Comparison of ENCODE assay signal across 9 cellular contexts in the genomic region with DNA sequence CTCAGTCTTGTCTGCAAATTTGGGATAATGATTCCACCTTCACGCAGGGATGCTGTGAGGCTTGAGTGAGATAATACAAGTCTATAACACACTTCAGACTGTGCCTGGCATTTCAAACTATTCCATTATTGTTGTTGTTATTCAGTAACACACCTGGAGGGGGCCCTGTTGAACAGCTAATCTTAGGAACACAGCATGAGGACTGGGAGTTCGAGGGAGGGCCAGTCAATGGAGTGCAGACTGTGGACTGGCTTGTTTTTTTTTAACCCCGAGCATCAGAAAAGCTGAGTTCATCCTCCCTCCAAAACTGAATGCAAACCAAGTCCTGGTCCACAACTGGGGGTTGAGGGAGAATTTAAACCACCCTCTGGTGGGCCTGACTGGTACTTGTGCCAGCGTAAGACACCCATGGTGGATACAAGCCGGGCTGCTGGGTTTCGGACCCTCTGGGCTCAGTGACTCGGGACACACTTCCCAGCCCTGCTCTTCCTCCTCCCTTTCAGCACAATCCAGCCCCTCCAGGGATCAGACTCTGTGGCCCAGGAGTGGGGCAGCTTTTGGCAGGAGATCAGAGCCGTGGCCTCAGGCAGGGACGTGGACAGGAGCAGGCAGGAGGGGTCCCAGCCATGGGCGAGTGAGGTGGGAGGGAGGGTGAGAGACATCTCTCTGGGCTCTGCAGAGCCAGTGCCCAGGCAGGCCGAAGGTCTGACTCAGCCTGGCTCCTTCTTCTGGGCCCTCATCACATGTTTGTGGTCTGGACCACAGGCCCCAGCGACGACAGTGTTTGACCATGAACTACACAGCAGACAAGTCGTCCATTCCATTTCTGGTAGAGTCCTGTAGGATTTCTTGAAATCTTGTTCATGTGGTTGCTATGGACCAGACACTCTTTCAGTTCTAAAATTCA. TPM values are rescaled to one million over a fixed set of nuclear protein-coding genes. Genes with fewer than 3 reads are reported as not detected.
DNase-seq lines count a peak whose midpoint lies in the region; ATAC-seq and TF ChIP-seq lines count a peak whose summit lies in the region.
"Had no signal": no experiment of that assay in that cellular context is flagged by ENCODE, and none has a peak within 500 bp of the region (broad histone marks: within the 10 kb centered on the region; RNA-seq: fewer than 3 reads in every experiment).

No MANE protein-coding gene starts in this region.

- H3K27ac ChIP-seq in psoas muscle, result no peak overlapping the region
- H3K27ac ChIP-seq: thoracic aorta had no signal

- ATAC-seq in HG03097 (IDR thresholded peaks at IDR 0.05; ENCODE audit: low FRiP score, unreplicated experiment), result no peak
- no peak for ATAC-seq in psoas muscle
- no peak for ATAC-seq in stimulated activated effector memory CD8-positive, alpha-beta T cell treated with anti-CD3 and anti-CD28 coated beads, Interleukin-12 subunit alpha, Interleukin-12 subunit beta, amount 100 ng/mL, for 72 hours

- no peaks in the 10 kb centered on the region for H3K4me1 ChIP-seq in psoas muscle

- TF ChIP-seq CTCF in psoas muscle (IDR thresholded peaks at IDR 0.05), result no peak

- H3K4me3 ChIP-seq in H7 (ENCODE audit: insufficient read depth, low read depth, low read length) (no peak overlapping the region), skeletal muscle cell (ENCODE audit: low read depth, low read length) (no peak overlapping the region), psoas muscle (no peak overlapping the region)
- H3K4me3 ChIP-seq: thoracic aorta had no signal

- no peak overlapping the region for H3K4me3 Mint-ChIP-seq in stimulated activated effector memory CD8-positive, alpha-beta T cell treated with anti-CD3 and anti-CD28 coated beads, Interleukin-12 subunit alpha, Interleukin-12 subunit beta, amount 100 ng/mL, for 72 hours

- intact Hi-C loops in psoas muscle (cut with DNase I), result no loop called here

- H3K36me3 ChIP-seq in H7 (replicated peaks; ENCODE audit: control insufficient read depth, insufficient read depth, low read length) (no peaks in the 10 kb centered on the region), psoas muscle (ENCODE audit: insufficient read depth in 1 of 2, low read depth in 1 of 2) (no peaks in the 10 kb centered on the region)
- H3K36me3 ChIP-seq: thoracic aorta had no signal

- DNase-seq in H7 (peak; percentile 85), NCI-H226 (peak; percentile 92), dedifferentiated amniotic fluid mesenchymal stem cell (ENCODE audit: extremely low spot score) (peak; percentile 75), skeletal muscle cell (ENCODE audit: low read depth) (peak; percentile 85), psoas muscle (no peak)
- DNase-seq in stimulated activated effector memory CD8-positive, alpha-beta T cell treated with anti-CD3 and anti-CD28 coated beads, Interleukin-12 subunit alpha, Interleukin-12 subunit beta, amount 100 ng/mL, for 72 hours (ENCODE audit: low spot score in 2 of 2), result no peak
- DNase-seq: right cardiac atrium had no signal

- H3K36me3 Mint-ChIP-seq in stimulated activated effector memory CD8-positive, alpha-beta T cell treated with anti-CD3 and anti-CD28 coated beads, Interleukin-12 subunit alpha, Interleukin-12 subunit beta, amount 100 ng/mL, for 72 hours, result no peaks in the 10 kb centered on the region

- H3K27me3 ChIP-seq in H7 (ENCODE audit: control insufficient read depth, insufficient read depth, low read length), result no peaks in the 10 kb centered on the region
- peaks cover 0 to 8% (median 0%) of the 10 kb centered on the region in 3 donors for H3K27me3 ChIP-seq in psoas muscle (ENCODE audit: insufficient read depth in 3 of 3, low read length in 2 of 3)

- H3K4me1 Mint-ChIP-seq in stimulated activated effector memory CD8-positive, alpha-beta T cell treated with anti-CD3 and anti-CD28 coated beads, Interleukin-12 subunit alpha, Interleukin-12 subunit beta, amount 100 ng/mL, for 72 hours, result no peaks in the 10 kb centered on the region

- H3K27ac Mint-ChIP-seq in stimulated activated effector memory CD8-positive, alpha-beta T cell treated with anti-CD3 and anti-CD28 coated beads, Interleukin-12 subunit alpha, Interleukin-12 subunit beta, amount 100 ng/mL, for 72 hours, result no peak overlapping the region

- no peaks in the 10 kb centered on the region for H3K9me3 ChIP-seq in psoas muscle
- H3K9me3 ChIP-seq: thoracic aorta had no signal

- 73 to 78% (median 73%) methylated on average over 14 of the region's 14 CpGs for WGBS in psoas muscle, 3 donors

- H3K9me3 Mint-ChIP-seq in stimulated activated effector memory CD8-positive, alpha-beta T cell treated with anti-CD3 and anti-CD28 coated beads, Interleukin-12 subunit alpha, Interleukin-12 subunit beta, amount 100 ng/mL, for 72 hours, result no peaks in the 10 kb centered on the region

RNA-seq across cellular contexts. Expression of a gene that starts 36.3 kb away (rescaled TPM):
- 9.9 and 14.3 TPM in 2 replicates for total RNA-seq in H7 (2014; rRNA removed; shearing (Covaris generic))
- total RNA-seq in psoas muscle, result 1 to 10 TPM; 1.1 to 1.3 (median 1.2) TPM
- polyA plus RNA-seq in psoas muscle, result 1 to 10 TPM in 1 of 3 donors, under 1 TPM in 2; 0.57 to 1.8 (median 0.62) TPM

Comparison
In these comparisons a context has a peak if more than half of its experiments do, and no peak if none do; other contexts are left out.
1. DNase-seq: peak in H7 (single experiment), NCI-H226 (single experiment), dedifferentiated amniotic fluid mesenchymal stem cell (single experiment) and skeletal muscle cell (single experiment); none in psoas muscle (0 of 2) and stimulated activated effector memory CD8-positive, alpha-beta T cell treated with anti-CD3 and anti-CD28 coated beads, Interleukin-12 subunit alpha, Interleukin-12 subunit beta, amount 100 ng/mL, for 72 hours (0 of 2).